Comparison of ENCODE assay signal across 9 cellular contexts in genomic region chr15:36883705-36884355, GRCh38.
DNase-seq lines count a peak whose midpoint lies in the region; TF ChIP-seq lines count a peak whose summit lies in the region.
"Had no signal": no experiment of that assay in that cellular context is flagged by ENCODE, and none has a peak within 500 bp of the region (broad histone marks: within the 10 kb centered on the region; RNA-seq: fewer than 3 reads in every experiment).

No MANE protein-coding gene starts in this region.

- H3K27ac Mint-ChIP-seq in osteocyte (ENCODE audit: unreplicated experiment): no peak overlapping the region
- H3K27ac Mint-ChIP-seq: dendritic cell treated with granulocyte-macrophage colony-stimulating factor and Interleukin-4, amounts not matched to agents 40 ng/mL and 50 ng/mL, for 4 days had no signal

- H3K4me2 ChIP-seq in MM.1S (ENCODE audit: low read depth, low read length): peak overlapping the region; percentile 10; the same call in 1 of the 2 replicates

- H3K9me3 Mint-ChIP-seq in osteocyte (ENCODE audit: unreplicated experiment): no peaks in the 10 kb centered on the region
- H3K9me3 Mint-ChIP-seq: dendritic cell treated with granulocyte-macrophage colony-stimulating factor and Interleukin-4, amounts not matched to agents 40 ng/mL and 50 ng/mL, for 4 days had no signal

- no peaks in the 10 kb centered on the region for H3K9me3 ChIP-seq in MM.1S (replicated peaks; ENCODE audit: insufficient read depth, low read length)

- TF ChIP-seq CTCF in MM.1S (IDR thresholded peaks at IDR 0.05; ENCODE audit: low read length) (peak; percentile 76), RWPE1 (conservative IDR thresholded peaks at IDR 0.05; ENCODE audit: low read depth) (peak; percentile 82), osteocyte (IDR thresholded peaks at IDR 0.05) (peak; percentile 93)

- H3K4me1 Mint-ChIP-seq in osteocyte (ENCODE audit: unreplicated experiment): peaks cover 63% of the 10 kb centered on the region

- no peaks in the 10 kb centered on the region for H4K20me1 ChIP-seq in MM.1S (ENCODE audit: insufficient read depth, low read length)

- POLR2A ChIA-PET in RWPE1 (lab: Yijun Ruan, JAX; ENCODE audit: low non-redundant PET): interaction anchor here (0.6 kb wide), 1 partner anchor 222 kb away, joined by 4 read pairs; no protein-coding TSS in a partner anchor

- H3K36me3 ChIP-seq in MM.1S (replicated peaks; ENCODE audit: insufficient read depth, low read length): no peaks in the 10 kb centered on the region
- no peaks in the 10 kb centered on the region for H3K36me3 ChIP-seq in urinary bladder (ENCODE audit: insufficient read depth)

- H3K9me2 ChIP-seq in MM.1S (replicated peaks; ENCODE audit: insufficient read depth, low read length): no peaks in the 10 kb centered on the region

- H3K4me3 ChIP-seq in MM.1S (ENCODE audit: low read length) (no peak overlapping the region), urinary bladder (ENCODE audit: low read depth, low read length) (peak overlapping the region; percentile 36)

- peaks cover 98% of the 10 kb centered on the region for H3K27me3 Mint-ChIP-seq in osteocyte (ENCODE audit: unreplicated experiment)

- CTCF ChIA-PET in RWPE1 (lab: Yijun Ruan, JAX): interaction anchor here (0.5 to 2.7 kb wide), 20 partner anchors 12 to 1973 kb away, joined by 3 to 13 read pairs (median 4); no protein-coding TSS in a partner anchor

- no peak overlapping the region for H3K9ac ChIP-seq in MM.1S (ENCODE audit: low read length)

- peaks cover 12% of the 10 kb centered on the region for H3K36me3 Mint-ChIP-seq in osteocyte (ENCODE audit: unreplicated experiment)

- H3F3A ChIP-seq in MM.1S (ENCODE audit: insufficient read depth, low read length): no peaks in the 10 kb centered on the region

- H3K4me3 Mint-ChIP-seq in osteocyte (ENCODE audit: unreplicated experiment): peak overlapping the region; percentile 48
- H3K4me3 Mint-ChIP-seq: dendritic cell treated with granulocyte-macrophage colony-stimulating factor and Interleukin-4, amounts not matched to agents 40 ng/mL and 50 ng/mL, for 4 days had no signal

- H2AFZ ChIP-seq in MM.1S (ENCODE audit: low read length): no peak overlapping the region

- H3K27ac ChIP-seq in MM.1S (ENCODE audit: low read length) (no peak overlapping the region), RWPE1 (no peak overlapping the region), urinary bladder (ENCODE audit: low read depth) (no peak overlapping the region)

- H3K4me1 ChIP-seq in MM.1S (ENCODE audit: low read length): no peaks in the 10 kb centered on the region
- no peaks in the 10 kb centered on the region for H3K4me1 ChIP-seq in urinary bladder (ENCODE audit: insufficient read depth)

- 10% methylated on average over 24 of the region's 24 CpGs for WGBS in urinary bladder

- H3K27me3 ChIP-seq in MM.1S (replicated peaks; ENCODE audit: insufficient read depth, low read length): peaks cover 8% of the 10 kb centered on the region; the same call in 1 of the 2 replicates

- H3K79me2 ChIP-seq in MM.1S (ENCODE audit: low read length): no peaks in the 10 kb centered on the region

- peak; percentile 83 for DNase-seq in ELF-1 (ENCODE audit: low read depth, low spot score)
- peak; percentile 73 for DNase-seq in H4 (ENCODE audit: low spot score)
- DNase-seq in MM.1S: peak; percentile 81
- peak; percentile 80 for DNase-seq in RWPE1 (ENCODE audit: low spot score)
- DNase-seq in activated effector memory CD4-positive, alpha-beta T cell treated with anti-CD3 and anti-CD28 coated beads, Interleukin-2, amount 50 U/mL, for 16 hours: peak; percentile 84
- peak; percentile 80 for DNase-seq in glomerular visceral epithelial cell (ENCODE audit: extremely low spot score)
- DNase-seq in osteocyte (ENCODE audit: extremely low spot score, unreplicated experiment): peak; percentile 92
